ENCODE assay signal across 35 cellular contexts in genomic region chr18:50247562-50247961, GRCh38. TPM values are rescaled to one million over a fixed set of nuclear protein-coding genes. Genes with fewer than 3 reads are reported as not detected.
"Had no signal": no experiment of that assay in that cellular context is flagged by ENCODE, and none has a peak within 500 bp of the region (broad histone marks: within the 10 kb centered on the region; RNA-seq: fewer than 3 reads in every experiment).

No MANE protein-coding gene starts in this region.

- H3K4me3 ChIP-seq: MG63 had no signal

- DNase-seq: Karpas-422, Kasumi-1, MG63, MM.1S, MV-4-11, NCI-H1048, NCI-H1092, NCI-H1092 treated with DMSO at 0.1 percent for 48 hours, NCI-H1105, NCI-H1105 treated with DMSO at 0.1 percent for 48 hours, NCI-H1417, NCI-H1417 treated with DMSO at 0.1 percent for 48 hours, NCI-H1436, NCI-H1436 treated with DMSO at 0.1 percent for 48 hours, NCI-H146, NCI-H1694, NCI-H1694 treated with DMSO at 0.1 percent for 48 hours, NCI-H187, NCI-H187 treated with DMSO at 0.1 percent for 48 hours, NCI-H1930, NCI-H2029, NCI-H2029 treated with DMSO at 0.1 percent for 48 hours, NCI-H2081, NCI-H2081 treated with DMSO at 0.1 percent for 48 hours, NCI-H2107, NCI-H2171, NCI-H2171 treated with DMSO at 0.1 percent for 48 hours, NCI-H2227 treated with DMSO at 0.1 percent for 48 hours, NCI-H226, NCI-H345, NCI-H446, NCI-H446 treated with DMSO at 0.1 percent for 48 hours, NCI-H510A had no signal

- H3K4me2 ChIP-seq: KMS-11 had no signal

- H3K9ac ChIP-seq: KMS-11 had no signal

- H3K27me3 ChIP-seq: MG63 had no signal

- H3K9me3 ChIP-seq: MG63 had no signal

- H3K27ac ChIP-seq: KMS-11 had no signal

- H3K36me3 ChIP-seq: MG63 had no signal

RNA-seq across cellular contexts. Expression of gene CFAP53, which starts 18.7 kb away (rescaled TPM):
- total RNA-seq: LHCN-M2 had no signal
